ENCODE assay signal across 19 cellular contexts in the genomic region with DNA sequence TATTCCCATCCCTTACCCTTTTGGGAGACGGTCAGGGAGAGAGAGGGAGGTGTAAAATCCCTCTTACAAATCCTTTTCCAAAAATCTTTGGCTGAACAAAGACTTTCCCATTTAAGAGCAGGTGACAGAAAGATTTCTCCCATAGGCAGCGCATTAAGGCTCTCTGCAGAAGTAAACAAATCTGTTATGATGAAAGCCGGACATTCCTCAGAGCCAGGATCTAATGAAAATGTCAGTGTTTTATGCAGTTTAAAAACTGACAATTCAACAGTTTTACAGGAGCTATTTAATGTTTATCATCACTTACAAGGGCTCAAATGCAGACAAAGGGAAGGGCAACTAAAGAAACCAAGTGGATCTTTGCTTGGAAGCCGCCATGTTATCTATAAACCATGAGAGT.
A peak's percentile ranks its signal among the peaks of the same experiment; 100 is the strongest.
DNase-seq lines count a peak whose midpoint lies in the region; ATAC-seq and TF ChIP-seq lines count a peak whose summit lies in the region.
"Had no signal": no experiment of that assay in that cellular context is flagged by ENCODE, and none has a peak within 500 bp of the region (broad histone marks: within the 10 kb centered on the region; RNA-seq: fewer than 3 reads in every experiment).

No MANE protein-coding gene starts in this region.

- H4K5ac ChIP-seq in H9 (ENCODE audit: insufficient read length, low read depth, low read length), result no peak overlapping the region

- H2BK20ac ChIP-seq in H9 (ENCODE audit: low read depth, low read length, poor library complexity, severe bottlenecking), result no peak overlapping the region

- peak overlapping the region; percentile 18 for H3K27ac ChIP-seq in cardiac muscle cell
- no peak overlapping the region for H3K27ac ChIP-seq in left ventricle myocardium inferior (replicated peaks)
- H3K27ac ChIP-seq in hepatocyte, result no peak overlapping the region
- H3K27ac ChIP-seq in sigmoid colon, result peak overlapping the region in 3 of 4 donors; percentile 32 to 57 (median 44)
- no peak overlapping the region for H3K27ac ChIP-seq in H9 (ENCODE audit: insufficient read length, low read depth, low read length)
- H3K27ac ChIP-seq: 22Rv1, BLaER1, C4-2B had no signal

- no peaks in the 10 kb centered on the region for H4K20me1 ChIP-seq in hepatocyte (ENCODE audit: insufficient read depth, poor library complexity, severe bottlenecking)
- H4K20me1 ChIP-seq in H9 (ENCODE audit: control insufficient read depth, insufficient read depth, insufficient read length), result no peaks in the 10 kb centered on the region
- H4K20me1 ChIP-seq: BLaER1 had no signal

- H3K36me3 ChIP-seq in cardiac muscle cell (no peaks in the 10 kb centered on the region), left ventricle myocardium inferior (no peaks in the 10 kb centered on the region), hepatocyte (replicated peaks; ENCODE audit: insufficient read depth, low read depth) (no peaks in the 10 kb centered on the region), sigmoid colon (no peaks in the 10 kb centered on the region)
- H3K36me3 ChIP-seq: BLaER1 had no signal

- 48% methylated on average over 4 of the region's 4 CpGs for WGBS in hepatocyte (ENCODE audit: low lambda C conversion rate, missing lambda C conversion rate)
- 72 to 88% methylated on average over 4 of the region's 4 CpGs for WGBS in sigmoid colon, 2 donors
- no CpG with 5 or more reads among the region's 4 CpGs for WGBS in H9 (ENCODE audit: extremely low coverage, insufficient read length, low lambda C conversion rate)

- H3K9me3 Mint-ChIP-seq in H9, result peaks cover 0 to 2% of the 10 kb centered on the region in 2 experiments; a peak in 1 of 5 replicates
- H3K9me3 Mint-ChIP-seq: CD8-positive, alpha-beta T cell had no signal

- H3K18ac ChIP-seq in H9 (ENCODE audit: insufficient read length, low read depth, low read length), result no peak overlapping the region

- H3K27me3 ChIP-seq in cardiac muscle cell (no peaks in the 10 kb centered on the region), left ventricle myocardium inferior (ENCODE audit: low read depth) (peaks cover 30% of the 10 kb centered on the region), hepatocyte (no peaks in the 10 kb centered on the region), sigmoid colon (no peaks in the 10 kb centered on the region), H9 (ENCODE audit: insufficient read depth, low read length) (no peaks in the 10 kb centered on the region)
- H3K27me3 ChIP-seq: BLaER1 had no signal

- DNase-seq in cardiac muscle cell (ENCODE audit: low read depth in 1 of 2, low spot score in 1 of 2) (no peak), left ventricle myocardium inferior (no peak), hepatocyte (ENCODE audit: low spot score) (peak; percentile 25), sigmoid colon (no peak), H9 (no peak), foreskin melanocyte (no peak)
- DNase-seq in activated effector memory CD4-positive, alpha-beta T cell treated with anti-CD3 and anti-CD28 coated beads, Interleukin-2, amount 50 U/mL, for 16 hours, result no peak
- DNase-seq: Caco-2; CD4-positive, CD25-positive, alpha-beta regulatory T cell; CD8-positive, alpha-beta T cell; DMS153; DND-41; GOT3; HCEC 1CT had no signal

- no peak for TF ChIP-seq POLR2A in sigmoid colon (IDR thresholded peaks at IDR 0.05)

- H3K4me1 Mint-ChIP-seq in H9, result peaks cover 25 to 41% of the 10 kb centered on the region in 2 experiments
- H3K4me1 Mint-ChIP-seq: B cell; CD4-positive, CD25-positive, alpha-beta regulatory T cell had no signal

- no peak overlapping the region for H2BK120ac ChIP-seq in H9 (ENCODE audit: low read depth, low read length, poor library complexity, severe bottlenecking)

- no peak overlapping the region for H3K56ac ChIP-seq in H9 (ENCODE audit: insufficient read length, low read depth, low read length)

- no peak overlapping the region for H2BK15ac ChIP-seq in H9 (ENCODE audit: low read depth, low read length)

- H3K79me1 ChIP-seq in H9 (ENCODE audit: insufficient read depth, low read depth, low read length, poor library complexity, severe bottlenecking), result no peaks in the 10 kb centered on the region

- H2BK5ac ChIP-seq in H9 (ENCODE audit: insufficient read length, low read length), result no peak overlapping the region

- no peak overlapping the region for H3T11ph ChIP-seq in H9 (ENCODE audit: low read length)

- ATAC-seq in HG03442 (IDR thresholded peaks at IDR 0.05; ENCODE audit: unreplicated experiment), result no peak
- ATAC-seq: CD8-positive, alpha-beta T cell had no signal

- H3K4me3 Mint-ChIP-seq in H9, result no peak overlapping the region
- H3K4me3 Mint-ChIP-seq: B cell; CD4-positive, CD25-positive, alpha-beta regulatory T cell; CD8-positive, alpha-beta T cell had no signal

- H4K91ac ChIP-seq in H9 (ENCODE audit: insufficient read length, low read depth, low read length), result no peak overlapping the region

- H3K27me3 Mint-ChIP-seq in H9 (ENCODE audit: low read depth), result no peaks in the 10 kb centered on the region
- H3K27me3 Mint-ChIP-seq: B cell; CD4-positive, CD25-positive, alpha-beta regulatory T cell had no signal

- H3K4me3 ChIP-seq in cardiac muscle cell (no peak overlapping the region), left ventricle myocardium inferior (no peak overlapping the region), hepatocyte (no peak overlapping the region), sigmoid colon (no peak overlapping the region)
- H3K4me3 ChIP-seq: BLaER1 had no signal

- no peak overlapping the region for H3K23ac ChIP-seq in H9 (ENCODE audit: insufficient read length, low read depth, low read length)

- H3K23me2 ChIP-seq in H9 (ENCODE audit: insufficient read length, low read depth, low read length, poor library complexity, severe bottlenecking), result no peaks in the 10 kb centered on the region

- H2BK12ac ChIP-seq in H9 (ENCODE audit: insufficient read length, low read depth, low read length), result no peak overlapping the region

- intact Hi-C loops in left ventricle myocardium inferior (cut with micrococcal nuclease), result no loop called here
- intact Hi-C loops in sigmoid colon (cut with DNase I), result no loop called here

- TF ChIP-seq EP300 in sigmoid colon (IDR thresholded peaks at IDR 0.05), result peak in 3 of 4 donors; percentile 41 to 60 (median 57)

- no peaks in the 10 kb centered on the region for H3K9me2 ChIP-seq in hepatocyte (replicated peaks; ENCODE audit: insufficient read depth)

- H3K9ac ChIP-seq in H9 (ENCODE audit: extremely low read depth, insufficient read length, low read length), result no peak overlapping the region
- H3K9ac ChIP-seq: BLaER1 had no signal

- H3K4me1 ChIP-seq in cardiac muscle cell (ENCODE audit: low read depth) (peaks cover 9% of the 10 kb centered on the region), left ventricle myocardium inferior (no peaks in the 10 kb centered on the region), hepatocyte (ENCODE audit: insufficient read depth) (no peaks in the 10 kb centered on the region), sigmoid colon (peaks cover 0 to 28% (median 18%) of the 10 kb centered on the region in 4 donors), H9 (ENCODE audit: insufficient read depth, low read length) (peaks cover 16% of the 10 kb centered on the region)
- H3K4me1 ChIP-seq: BLaER1, Caco-2 had no signal

- no peak overlapping the region for H3K27ac Mint-ChIP-seq in H9
- H3K27ac Mint-ChIP-seq: B cell; CD4-positive, CD25-positive, alpha-beta regulatory T cell; CD8-positive, alpha-beta T cell had no signal

- TF ChIP-seq CTCF in cardiac muscle cell (IDR thresholded peaks at IDR 0.05; ENCODE audit: low read depth, low read length) (no peak), left ventricle myocardium inferior (IDR thresholded peaks at IDR 0.05; ENCODE audit: borderline replicate concordance) (no peak), hepatocyte (IDR thresholded peaks at IDR 0.05; ENCODE audit: poor library complexity) (no peak), sigmoid colon (IDR thresholded peaks at IDR 0.05) (no peak), H9 (conservative IDR thresholded peaks at IDR 0.05) (no peak)

- no peak overlapping the region for H2AK5ac ChIP-seq in H9 (ENCODE audit: insufficient read length, low read length)

- H4K8ac ChIP-seq in H9 (replicated peaks; ENCODE audit: insufficient read length, low read depth, low read length), result no peak overlapping the region

- H2AFZ ChIP-seq in hepatocyte, result no peak overlapping the region
- H2AFZ ChIP-seq in H9 (ENCODE audit: low read length), result no peak overlapping the region

- H3K4me2 ChIP-seq in hepatocyte (no peak overlapping the region), H9 (ENCODE audit: insufficient read depth, insufficient read length, low read length) (no peak overlapping the region)
- H3K4me2 ChIP-seq: BLaER1 had no signal

- no peak overlapping the region for H3K4ac ChIP-seq in H9 (ENCODE audit: low read depth, low read length)

- no peaks in the 10 kb centered on the region for H3K9me3 ChIP-seq in cardiac muscle cell (ENCODE audit: low read depth)
- no peaks in the 10 kb centered on the region for H3K9me3 ChIP-seq in left ventricle myocardium inferior (replicated peaks)
- no peaks in the 10 kb centered on the region for H3K9me3 ChIP-seq in hepatocyte (ENCODE audit: low read depth)
- no peaks in the 10 kb centered on the region for H3K9me3 ChIP-seq in sigmoid colon
- no peaks in the 10 kb centered on the region for H3K9me3 ChIP-seq in H9 (ENCODE audit: control insufficient read depth, low read depth, low read length)
- H3K9me3 ChIP-seq: BLaER1, Caco-2 had no signal

- H3K79me2 ChIP-seq in hepatocyte, result no peaks in the 10 kb centered on the region
- H3K79me2 ChIP-seq in H9 (ENCODE audit: insufficient read depth, low read length), result no peaks in the 10 kb centered on the region

- H3K14ac ChIP-seq in H9 (ENCODE audit: insufficient read depth, low read length), result no peak overlapping the region

- H3K36me3 Mint-ChIP-seq in H9 (ENCODE audit: insufficient read depth in 1 of 3, low read depth in 3 of 3), result peaks cover 0 to 5% (median 0%) of the 10 kb centered on the region in 3 experiments; a peak in 6 of 7 replicates
- H3K36me3 Mint-ChIP-seq: CD4-positive, CD25-positive, alpha-beta regulatory T cell; CD8-positive, alpha-beta T cell had no signal

Comparison
In these comparisons a context has a peak if more than half of its experiments do, and no peak if none do; other contexts are left out.
1. H3K27ac ChIP-seq: peak in cardiac muscle cell (single experiment) and sigmoid colon (3 of 4); none in left ventricle myocardium inferior (single experiment), hepatocyte (single experiment) and H9 (single experiment).